In genomic region chr12:47818382-47818700, GRCh38 we compare ENCODE assay signal across 8 cellular contexts. TPM values are rescaled to one million over a fixed set of nuclear protein-coding genes. Genes with fewer than 3 reads are reported as not detected.
DNase-seq lines count a peak whose midpoint lies in the region; ATAC-seq, FAIRE-seq and TF ChIP-seq lines count a peak whose summit lies in the region.

No MANE protein-coding gene starts in this region.

- in situ Hi-C loops in K562 (cut with MboI) = no loop called here

- H3K9me1 ChIP-seq in K562 (ENCODE audit: control insufficient read depth, insufficient read depth, low read length) = no peaks in the 10 kb centered on the region

- H3K4me3 ChIP-seq in heart right ventricle = peak overlapping the region; percentile 61 to 91 (median 83)
- H3K4me3 ChIP-seq in K562 = peak overlapping the region; percentile 68
- peak overlapping the region; percentile 81 for H3K4me3 ChIP-seq in urinary bladder (ENCODE audit: low read depth, low read length)

- H3K4me2 ChIP-seq in K562 (ENCODE audit: insufficient read depth, low read length) = peak overlapping the region; percentile 83

- no TSS peak for BruUV-seq in K562 (replicated peaks; lab: Mats Ljungman, UMichigan)

- H3K36me3 Mint-ChIP-seq in memory B cell = no peaks in the 10 kb centered on the region

- TF ChIP-seq EP300 in K562 (IDR thresholded peaks at IDR 0.05; ENCODE audit: low read length) = no peak

- peaks cover 72% of the 10 kb centered on the region for H3K79me2 ChIP-seq in K562 (ENCODE audit: control insufficient read depth, insufficient read depth, low read length)

- 34 to 60% methylated on average over 6 of the region's 6 CpGs for WGBS in heart right ventricle, 2 donors
- 21% methylated on average over 4 of the region's 6 CpGs for WGBS in K562 (ENCODE audit: insufficient coverage, low coverage, missing lambda C conversion rate)
- 34% methylated on average over 6 of the region's 6 CpGs for WGBS in urinary bladder

- no peak for ATAC-seq in heart right ventricle
- ATAC-seq in Right ventricle myocardium inferior = no peak
- peak; percentile 8 for ATAC-seq in K562
- no peak for ATAC-seq in memory B cell (ENCODE audit: low read depth)
- ATAC-seq in HG03108 (IDR thresholded peaks at IDR 0.05; ENCODE audit: unreplicated experiment) = no peak

- no peaks in the 10 kb centered on the region for H3K9me3 ChIP-seq in heart right ventricle
- no peaks in the 10 kb centered on the region for H3K9me3 ChIP-seq in K562 (replicated peaks; ENCODE audit: control insufficient read depth, insufficient read depth, low read depth, low read length)

- no peaks in the 10 kb centered on the region for H3K9me3 Mint-ChIP-seq in memory B cell

- DNase-seq in heart right ventricle (no peak), Right ventricle myocardium inferior (ENCODE audit: missing footprints) (no peak), K562 (ENCODE audit: extremely low read depth in 1 of 4, low spot score in 3 of 4) (peak in 2 of 4 experiments; percentile 49 to 51), memory B cell (ENCODE audit: low spot score in 2 of 2) (no peak), NCI-H2029 (lab: John Stamatoyannopoulos, UW) (no peak), NCI-H2107 treated with DMSO at 0.1 percent for 48 hours (lab: John Stamatoyannopoulos, UW; ENCODE audit: unreplicated experiment) (no peak)

- no peak for TF ChIP-seq CTCF in heart right ventricle (IDR thresholded peaks at IDR 0.05)
- TF ChIP-seq CTCF in K562 (IDR thresholded peaks at IDR 0.05 in 2 of 3, conservative IDR thresholded peaks at IDR 0.05 in 1 of 3; ENCODE audit: insufficient read depth in 2 of 3, low read depth in 1 of 3, low read length in 3 of 3) = no peak

- H3K4me1 Mint-ChIP-seq in memory B cell = peaks cover 57% of the 10 kb centered on the region

- intact Hi-C loops in heart right ventricle (cut with DNase I) = loop anchor here in 2 of 10 donors (2.0 to 5.0 kb wide), 2 partner anchors 18 to 36 kb away; no protein-coding TSS in a partner anchor
- intact Hi-C loops in Right ventricle myocardium inferior (cut with DNase I) = no loop called here
- intact Hi-C loops in K562 (cut with micrococcal nuclease) = no loop called here

- peaks cover 41 to 90% (median 86%) of the 10 kb centered on the region in 9 donors for H3K4me1 ChIP-seq in heart right ventricle
- H3K4me1 ChIP-seq in K562 (replicated peaks in 1 of 2; ENCODE audit: control insufficient read depth in 2 of 2, insufficient read depth in 2 of 2, low read length in 2 of 2) = peaks cover 56 to 62% of the 10 kb centered on the region in 2 experiments
- H3K4me1 ChIP-seq in urinary bladder (ENCODE audit: insufficient read depth) = no peaks in the 10 kb centered on the region

- H4K20me1 ChIP-seq in K562 (replicated peaks; ENCODE audit: control insufficient read depth, insufficient read depth, low read length) = no peaks in the 10 kb centered on the region

- POLR2A ChIA-PET in K562 (lab: Yijun Ruan, JAX) = interaction anchor here (0.8 to 2.6 kb wide), 8 partner anchors 10 to 32 kb away, joined by 3 to 18 read pairs (median 4); no protein-coding TSS in a partner anchor

- no peaks in the 10 kb centered on the region for H3K27me3 Mint-ChIP-seq in memory B cell

- no peak overlapping the region for H2AFZ ChIP-seq in K562 (ENCODE audit: low read depth, low read length)

- FAIRE-seq in K562 (lab: Jason Lieb, UNC) = peak; percentile 11

- H3K27me3 ChIP-seq in heart right ventricle (no peaks in the 10 kb centered on the region), K562 (ENCODE audit: control insufficient read depth in 2 of 2, insufficient read depth in 2 of 2, low read length in 2 of 2) (no peaks in the 10 kb centered on the region)

- H3K27ac ChIP-seq in heart right ventricle (peak overlapping the region; percentile 94 to 100 (median 99)), K562 (ENCODE audit: extremely low read depth, low read depth, low read length) (peak overlapping the region; percentile 71; the same call in 2 of the 3 replicates), urinary bladder (ENCODE audit: low read depth) (peak overlapping the region; percentile 95)

- H3K9ac ChIP-seq in K562 (ENCODE audit: insufficient read depth in 1 of 2, low read depth in 2 of 2, low read length in 2 of 2) = peak overlapping the region; percentile 58 to 91

- H3K36me3 ChIP-seq in heart right ventricle (peaks cover 0 to 25% (median 0%) of the 10 kb centered on the region in 9 donors), K562 (ENCODE audit: control insufficient read depth, insufficient read depth, low read length) (peaks cover 37% of the 10 kb centered on the region), urinary bladder (ENCODE audit: insufficient read depth) (no peaks in the 10 kb centered on the region)

- CTCF ChIA-PET in K562 (lab: Yijun Ruan, JAX; ENCODE audit: low intra/inter-chr PET ratio) = interaction anchor here (0.5 to 2.6 kb wide), 2 partner anchors 19 to 104 kb away, joined by 3 to 17 read pairs; no protein-coding TSS in a partner anchor

- no peak for TF ChIP-seq POLR2A in K562 (conservative IDR thresholded peaks at IDR 0.05)

- H3K4me3 Mint-ChIP-seq in memory B cell = peak overlapping the region; percentile 93

- H3K27ac Mint-ChIP-seq in memory B cell = peak overlapping the region; percentile 94

- TF ChIP-seq RAD21 in K562 (CRISPR knock-in tag; conservative IDR thresholded peaks at IDR 0.05 in 1 of 2, IDR thresholded peaks at IDR 0.05 in 1 of 2) = no peak

RNA-seq across cellular contexts. Expression of gene HDAC7, which starts 1.4 kb away (rescaled TPM):
- 10 to 100 TPM; 26.9 to 50.7 (median 38.5) TPM for total RNA-seq in heart right ventricle
- polyA plus RNA-seq in heart right ventricle = 10 to 100 TPM; 40.4 to 75.6 TPM
- total RNA-seq in Right ventricle myocardium inferior = 38.8 TPM
- 123 and 300 TPM in 2 replicates for total RNA-seq in K562 (2011; cell fraction: chromatin; rRNA removed; ENCODE audit: low replicate concordance)
- 143 and 147 TPM in 2 replicates for total RNA-seq in K562 (2011; cell fraction: nucleolus; rRNA removed)
- 123 and 161 TPM in 2 replicates for total RNA-seq in K562 (2011; cell fraction: nucleoplasm; rRNA removed)
- 38.4 and 57.4 TPM in 2 replicates for total RNA-seq in K562 (2014; rRNA removed)
- 22.2 and 30.2 TPM in 2 replicates for total RNA-seq in K562 (2014; rRNA removed; fragmentation: Illumina TruSeq; extraction: Trizol)
- 26.7 and 28.2 TPM in 2 replicates for total RNA-seq in K562 (2015; rRNA removed; fragmentation: Illumina TruSeq; extraction: Trizol)
- total RNA-seq in K562 (2021) = 119 and 129 TPM in 2 replicates
- polyA plus RNA-seq in K562 (2011; rRNA removed) = 31.1 and 33.7 TPM in 2 replicates
- 20.6 and 43.9 TPM in 2 replicates for polyA plus RNA-seq in K562 (2011; cell fraction: cytosol; rRNA removed)
- 215 and 430 TPM in 2 replicates for polyA plus RNA-seq in K562 (2011; cell fraction: nucleus; rRNA removed)
- polyA plus RNA-seq in K562 (2012) = 67.8 and 112 TPM in 2 replicates
- 71.9 and 82.7 TPM in 2 replicates for polyA plus RNA-seq in K562 (2014; fragmentation: Illumina TruSeq; extraction: Trizol)
- polyA plus RNA-seq in K562 (2014; fragmentation: Nextera tagmentation; extraction: Ambion mirVana) = 1 to 10 TPM; 2.5 to 3.8 TPM
- polyA plus RNA-seq in K562 (2014; rRNA removed) = 78.0 and 82.7 TPM in 2 replicates
- polyA minus RNA-seq in K562 (2011; rRNA and poly(A)+ RNA removed) = 8.5 and 12.0 TPM in 2 replicates
- polyA minus RNA-seq in K562 (2011; cell fraction: cytosol; rRNA and poly(A)+ RNA removed) = 28.2 and 32.6 TPM in 2 replicates
- 41.2 and 50.1 TPM in 2 replicates for polyA minus RNA-seq in K562 (2011; cell fraction: nucleus; rRNA and poly(A)+ RNA removed)
- total RNA-seq in urinary bladder = 26.8 TPM
- 92.4 TPM for polyA plus RNA-seq in urinary bladder

RNA-seq across cellular contexts. Expression of gene SLC48A1, which starts 45.3 kb away (rescaled TPM):
- total RNA-seq in heart right ventricle = 10 to 100 TPM; 18.6 to 31.9 (median 22.1) TPM
- 10 to 100 TPM; 12.6 to 26.2 TPM for polyA plus RNA-seq in heart right ventricle
- total RNA-seq in Right ventricle myocardium inferior = 23.2 TPM
- 18.5 and 36.8 TPM in 2 replicates for total RNA-seq in K562 (2011; cell fraction: chromatin; rRNA removed; ENCODE audit: low replicate concordance)
- total RNA-seq in K562 (2011; cell fraction: nucleolus; rRNA removed) = 31.2 and 31.5 TPM in 2 replicates
- 45.5 and 69.2 TPM in 2 replicates for total RNA-seq in K562 (2011; cell fraction: nucleoplasm; rRNA removed)
- total RNA-seq in K562 (2014; rRNA removed) = 16.3 and 25.4 TPM in 2 replicates
- 13.1 and 18.3 TPM in 2 replicates for total RNA-seq in K562 (2014; rRNA removed; fragmentation: Illumina TruSeq; extraction: Trizol)
- 16.1 and 16.2 TPM in 2 replicates for total RNA-seq in K562 (2015; rRNA removed; fragmentation: Illumina TruSeq; extraction: Trizol)
- 37.5 and 41.9 TPM in 2 replicates for total RNA-seq in K562 (2021)
- polyA plus RNA-seq in K562 (2011; rRNA removed) = 10.7 and 15.7 TPM in 2 replicates
- 16.7 and 26.0 TPM in 2 replicates for polyA plus RNA-seq in K562 (2011; cell fraction: cytosol; rRNA removed)
- 25.7 and 35.1 TPM in 2 replicates for polyA plus RNA-seq in K562 (2011; cell fraction: nucleus; rRNA removed)
- polyA plus RNA-seq in K562 (2012) = 22.2 and 44.4 TPM in 2 replicates
- polyA plus RNA-seq in K562 (2014; fragmentation: Illumina TruSeq; extraction: Trizol) = 28.6 and 30.4 TPM in 2 replicates
- polyA plus RNA-seq in K562 (2014; fragmentation: Nextera tagmentation; extraction: Ambion mirVana) = 10 to 100 TPM; 23.5 to 26.9 TPM
- polyA plus RNA-seq in K562 (2014; rRNA removed) = 18.7 and 23.6 TPM in 2 replicates
- polyA minus RNA-seq in K562 (2011; rRNA and poly(A)+ RNA removed) = 7.6 and 8.9 TPM in 2 replicates
- polyA minus RNA-seq in K562 (2011; cell fraction: cytosol; rRNA and poly(A)+ RNA removed) = 14.8 and 17.6 TPM in 2 replicates
- polyA minus RNA-seq in K562 (2011; cell fraction: nucleus; rRNA and poly(A)+ RNA removed) = 6.9 and 11.6 TPM in 2 replicates
- 8.6 TPM for total RNA-seq in urinary bladder
- 31.1 TPM for polyA plus RNA-seq in urinary bladder

RNA-seq across cellular contexts. Expression of gene RAPGEF3, which starts 59.7 kb away (rescaled TPM):
- total RNA-seq in heart right ventricle (10 to 100 TPM in 9 of 10 donors, 1 to 10 TPM in 1; 9.5 to 54.9 (median 19.8) TPM), Right ventricle myocardium inferior (37.3 TPM), K562 (2014; rRNA removed) (0.45 and 0.78 TPM in 2 replicates), K562 (2014; rRNA removed; fragmentation: Illumina TruSeq; extraction: Trizol) (0.15 and 0.16 TPM in 2 replicates), K562 (2015; rRNA removed; fragmentation: Illumina TruSeq; extraction: Trizol) (0.15 and 0.33 TPM in 2 replicates), K562 (2021) (0.78 and 1.3 TPM in 2 replicates), urinary bladder (17.2 TPM)
- polyA plus RNA-seq in heart right ventricle (100 to 1,000 TPM in 1 of 2 donors, 10 to 100 TPM in 1; 22.4 to 173 TPM), K562 (2011; rRNA removed) (0.38 and 0.61 TPM in 2 replicates), K562 (2014; fragmentation: Illumina TruSeq; extraction: Trizol) (0.37 and 0.43 TPM in 2 replicates), K562 (2014; fragmentation: Nextera tagmentation; extraction: Ambion mirVana) (under 1 TPM in 1 of 2 experiments, not detected in 1; 0.03 TPM), K562 (2014; rRNA removed) (0.44 and 1.1 TPM in 2 replicates), urinary bladder (38.7 TPM)
- total RNA-seq in K562 (2011; cell fraction: chromatin; rRNA removed; ENCODE audit: low replicate concordance) = 1.5 and 4.3 TPM in 2 replicates
- 2.2 and 2.3 TPM in 2 replicates for total RNA-seq in K562 (2011; cell fraction: nucleolus; rRNA removed)
- 1.7 and 2.3 TPM in 2 replicates for total RNA-seq in K562 (2011; cell fraction: nucleoplasm; rRNA removed)
- 0.49 and 0.50 TPM in 2 replicates for polyA plus RNA-seq in K562 (2011; cell fraction: cytosol; rRNA removed)
- 2.9 and 5.0 TPM in 2 replicates for polyA plus RNA-seq in K562 (2011; cell fraction: nucleus; rRNA removed)
- 0.76 and 2.1 TPM in 2 replicates for polyA plus RNA-seq in K562 (2012)
- 0.60 and 0.78 TPM in 2 replicates for polyA minus RNA-seq in K562 (2011; rRNA and poly(A)+ RNA removed)
- not detected in 2 replicates for polyA minus RNA-seq in K562 (2011; cell fraction: cytosol; rRNA and poly(A)+ RNA removed)
- polyA minus RNA-seq in K562 (2011; cell fraction: nucleus; rRNA and poly(A)+ RNA removed) = 1.3 and 3.3 TPM in 2 replicates
